27 cellular contexts compared by ENCODE assay signal in genomic region chr1:92937731-92938130, GRCh38.
"Had no signal": no experiment of that assay in that cellular context is flagged by ENCODE, and none has a peak within 500 bp of the region (broad histone marks: within the 10 kb centered on the region; RNA-seq: fewer than 3 reads in every experiment).

No MANE protein-coding gene starts in this region.

- H3K4me3 ChIP-seq: stomach, suprapubic skin, testis, thoracic aorta, thyroid gland, tibial artery, tibial nerve, transverse colon, upper lobe of left lung, upper lobe of right lung, uterus, vagina had no signal

- FAIRE-seq: urothelium cell line had no signal

- H3K4me1 ChIP-seq: uterus had no signal

- H3K36me3 ChIP-seq: stomach, suprapubic skin, thoracic aorta, thyroid gland, tibial artery, tibial nerve, transverse colon, upper lobe of left lung, upper lobe of right lung, uterus, vagina had no signal

- H3K9me3 ChIP-seq: stomach, suprapubic skin, testis, thoracic aorta, thyroid gland, tibial artery, tibial nerve, transverse colon, upper lobe of left lung, upper lobe of right lung, uterus, vagina had no signal

- DNase-seq: stimulated activated CD4-positive, alpha-beta T cell treated with anti-CD3 and anti-CD28 coated beads, Interleukin-2, amount 100 ng/mL, for 48 hours; stimulated activated CD4-positive, alpha-beta T cell treated with anti-CD3 and anti-CD28 coated beads, Interleukin-4, amount 100 ng/mL, for 1 hour; stimulated activated CD4-positive, alpha-beta T cell treated with anti-CD3 and anti-CD28 coated beads, Interleukin-4, amount 100 ng/mL, for 24 hours; stimulated activated CD4-positive, alpha-beta T cell treated with anti-CD3 and anti-CD28 coated beads, Interleukin-4, amount 100 ng/mL, for 4 hours; stimulated activated CD8-positive, alpha-beta memory T cell treated with anti-CD3 and anti-CD28 coated beads, Interleukin-4, amount 100 ng/mL, for 48 hours; stimulated activated naive B cell treated with anti-CD40 and anti-IgM and Interleukin-4, amounts not matched to agents 10 μg/mL and 1 μg/mL and 100 μg/mL, for 72 hours; stimulated activated naive CD4-positive, alpha-beta T cell; stimulated activated naive CD4-positive, alpha-beta T cell treated with Interleukin-2 at 50 U/mL for 16 hours; stimulated activated naive CD8-positive, alpha-beta T cell treated with anti-CD3 and anti-CD28 coated beads, Interleukin-15, amount 100 ng/mL, for 72 hours; stimulated activated naive CD8-positive, alpha-beta T cell treated with anti-CD3 and anti-CD28 coated beads, Interleukin-15, Interleukin-2, amounts not matched to agents 100 U/mL and 50 U/mL, for 24 hours; stomach; substantia nigra; testis; thyroid gland; tibial artery; transverse colon; trophoblast cell; upper lobe of left lung; upper lobe of right lung; uterus had no signal

- ATAC-seq: stimulated activated effector memory CD8-positive, alpha-beta T cell treated with anti-CD3 and anti-CD28 coated beads, Interleukin-12 subunit alpha, Interleukin-12 subunit beta, amount 100 ng/mL, for 72 hours; stimulated activated memory B cell treated with anti-CD40 and anti-IgM and Interleukin-4, amounts not matched to agents 10 μg/mL and 1 μg/mL and 100 μg/mL, for 72 hours; stimulated activated naive B cell treated with anti-CD40 and anti-IgM and Interleukin-4, amounts not matched to agents 10 μg/mL and 1 μg/mL and 100 μg/mL, for 72 hours; stimulated activated naive CD8-positive, alpha-beta T cell treated with anti-CD3 and anti-CD28 coated beads, Interleukin-15, amount 100 ng/mL, for 72 hours; stimulated activated naive CD8-positive, alpha-beta T cell treated with anti-CD3 and anti-CD28 coated beads, Interleukin-15, Interleukin-2, amounts not matched to agents 100 U/mL and 50 U/mL, for 24 hours; upper lobe of right lung had no signal

- H3K27me3 ChIP-seq: stomach, suprapubic skin, testis, thyroid gland, tibial artery, tibial nerve, transverse colon, upper lobe of left lung, upper lobe of right lung, uterus, vagina had no signal

- H3K27ac ChIP-seq: stomach, suprapubic skin, testis, thoracic aorta, thyroid gland, tibial artery, tibial nerve, upper lobe of left lung, upper lobe of right lung, uterus, vagina had no signal
